In genomic region chr10:607545-608196, GRCh38 we compare ENCODE assay signal across 1 cellular context.
TF ChIP-seq lines count a peak whose summit lies in the region.

No MANE protein-coding gene starts in this region.

TF ChIP-seq in HepG2, 621 proteins besides CTCF, POLR2A, EP300 and RAD21 (continued from another document):
- no peak for TF ChIP-seq ZNF407 (CRISPR knock-in tag; IDR thresholded peaks at IDR 0.05; ENCODE audit: not compliant biosample characterization)
- TF ChIP-seq ELK4 (CRISPR knock-in tag; IDR thresholded peaks at IDR 0.05; ENCODE audit: borderline replicate concordance), result no peak
- no peak for TF ChIP-seq BRD4 (CRISPR knock-in tag; IDR thresholded peaks at IDR 0.05)
TF ChIP-seq in HepG2: peak in this region for 0.
